Comparison of ENCODE assay signal across 8 cellular contexts in genomic region chr14:94267352-94267751, GRCh38. TPM values are rescaled to one million over a fixed set of nuclear protein-coding genes. Genes with fewer than 3 reads are reported as not detected.
"Had no signal": no experiment of that assay in that cellular context is flagged by ENCODE, and none has a peak within 500 bp of the region (broad histone marks: within the 10 kb centered on the region; RNA-seq: fewer than 3 reads in every experiment).

No MANE protein-coding gene starts in this region.

- H3K4me3 ChIP-seq: GM23338 had no signal

- DNase-seq: H9, HCEC 1CT had no signal

- FAIRE-seq: H1, H54, HTR-8/SVneo had no signal

- H3K4me2 ChIP-seq: GM23338 had no signal

- H2AFZ ChIP-seq: GM23338 had no signal

- ATAC-seq: GM23338 had no signal

RNA-seq across cellular contexts. Expression of gene SERPINA10, which starts 25.7 kb away (rescaled TPM):
- total RNA-seq: GM23338, H1, H9, HT-29 had no signal
- polyA plus RNA-seq: H1, IgD-negative memory B cell had no signal

RNA-seq across cellular contexts. Expression of gene SERPINA6, which starts 55.8 kb away (rescaled TPM):
- total RNA-seq: GM23338, H1, H9 had no signal
- polyA plus RNA-seq: GM23338, H1, IgD-negative memory B cell had no signal
